ENCODE assay signal across 19 cellular contexts in the genomic region with DNA sequence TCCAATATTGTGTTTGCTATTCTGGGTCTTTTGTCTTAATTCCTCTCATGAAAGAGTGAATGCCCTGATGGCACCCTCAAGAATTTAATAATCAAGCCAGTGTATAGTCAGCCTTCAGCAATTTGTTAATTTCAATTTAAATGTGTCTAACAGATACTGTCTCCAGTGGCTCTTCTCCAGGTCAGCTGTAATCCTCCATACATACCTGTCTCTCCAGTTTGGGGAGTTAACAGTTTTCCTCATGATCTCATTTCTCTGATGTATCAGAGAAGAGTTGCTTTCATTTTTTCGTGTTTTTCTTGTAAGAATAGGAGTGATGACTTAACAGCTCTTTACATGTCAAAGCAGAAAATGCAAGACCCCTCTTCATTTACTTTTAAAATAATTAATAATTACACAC.
"Had no signal": no experiment of that assay in that cellular context is flagged by ENCODE, and none has a peak within 500 bp of the region (broad histone marks: within the 10 kb centered on the region; RNA-seq: fewer than 3 reads in every experiment).

No MANE protein-coding gene starts in this region.

- ATAC-seq: effector memory CD8-positive, alpha-beta T cell; gastrocnemius medialis; heart right ventricle; left cardiac atrium; left lung; left ventricle myocardium superior; lower lobe of right lung; naive thymus-derived CD4-positive, alpha-beta T cell had no signal

- H3K4me3 ChIP-seq: colonic mucosa, esophagus squamous epithelium, gastrocnemius medialis, heart right ventricle, left lung, lower lobe of right lung had no signal

- DNase-seq: colonic mucosa; cortex of kidney; effector CD8-positive, alpha-beta T cell; effector memory CD8-positive, alpha-beta T cell; endodermal cell; esophagus squamous epithelium; foreskin fibroblast; foreskin melanocyte; gastrocnemius medialis; glutamatergic neuron; head of caudate nucleus; heart right ventricle; hippocampal formation; left cardiac atrium; left lung; left ventricle myocardium superior; lower lobe of right lung; mesenchymal stem cell; naive thymus-derived CD4-positive, alpha-beta T cell had no signal
